Comparison of ENCODE assay signal across 12 cellular contexts in genomic region chr20:56428881-56429280, GRCh38. TPM values are rescaled to one million over a fixed set of nuclear protein-coding genes. Genes with fewer than 3 reads are reported as not detected.
DNase-seq lines count a peak whose midpoint lies in the region; ATAC-seq, FAIRE-seq and TF ChIP-seq lines count a peak whose summit lies in the region.
"Had no signal": no experiment of that assay in that cellular context is flagged by ENCODE, and none has a peak within 500 bp of the region (broad histone marks: within the 10 kb centered on the region; RNA-seq: fewer than 3 reads in every experiment).

No MANE protein-coding gene starts in this region.

- no peak overlapping the region for H3K4me3 ChIP-seq in fibroblast of lung (replicated peaks in 1 of 4; ENCODE audit: control extremely low read depth in 1 of 4, insufficient read depth in 1 of 4, low read depth in 3 of 4, low read length in 4 of 4)
- no peak overlapping the region for H3K4me3 ChIP-seq in mucosa of descending colon
- H3K4me3 ChIP-seq: body of pancreas had no signal

- H3K27me3 Mint-ChIP-seq in activated T-cell treated with anti-CD3 and anti-CD28 coated beads, Interleukin-2, amount 50 U/mL, for 4 hours (ENCODE audit: low read depth) = no peaks in the 10 kb centered on the region
- H3K27me3 Mint-ChIP-seq in activated B cell treated with CpG ODN at 0.5 μM for 24 hours (peaks cover 4% of the 10 kb centered on the region), glutamatergic neuron (ENCODE audit: unreplicated experiment) (peaks cover 6% of the 10 kb centered on the region)

- no peaks in the 10 kb centered on the region for H3K9me3 Mint-ChIP-seq in activated T-cell treated with anti-CD3 and anti-CD28 coated beads, Interleukin-2, amount 50 U/mL, for 4 hours
- H3K9me3 Mint-ChIP-seq in activated B cell treated with CpG ODN at 0.5 μM for 24 hours (no peaks in the 10 kb centered on the region), glutamatergic neuron (ENCODE audit: unreplicated experiment) (no peaks in the 10 kb centered on the region)

- peak overlapping the region; percentile 55 for H3K9ac ChIP-seq in fibroblast of lung (ENCODE audit: insufficient read depth, low read length)

- H3K27me3 ChIP-seq in fibroblast of lung (ENCODE audit: control insufficient read depth, insufficient read depth, low read length) = no peaks in the 10 kb centered on the region
- H3K27me3 ChIP-seq: body of pancreas had no signal

- no peaks in the 10 kb centered on the region for H3K9me3 ChIP-seq in fibroblast of lung (ENCODE audit: control insufficient read depth, insufficient read depth, low read depth, low read length)
- no peaks in the 10 kb centered on the region for H3K9me3 ChIP-seq in mucosa of descending colon
- H3K9me3 ChIP-seq: body of pancreas had no signal

- intact Hi-C loops in activated B cell treated with CpG ODN at 0.5 μM for 24 hours (cut with micrococcal nuclease) (loop anchor here (1.0 kb wide), 1 partner anchor 39 kb away; the partner anchor contains the start of gene RTF2), mucosa of descending colon (cut with DNase I, micrococcal nuclease) (no loop called here)

- H4K20me1 ChIP-seq in fibroblast of lung (ENCODE audit: control insufficient read depth, extremely low read depth, insufficient read depth, low read length) = no peaks in the 10 kb centered on the region

- no peak for TF ChIP-seq CTCF in activated B cell treated with CpG ODN at 0.5 μM for 24 hours (IDR thresholded peaks at IDR 0.05)
- no peak for TF ChIP-seq CTCF in fibroblast of lung (conservative IDR thresholded peaks at IDR 0.05 in 1 of 2, IDR thresholded peaks at IDR 0.05 in 1 of 2; ENCODE audit: low read depth in 1 of 2, low read length in 2 of 2)
- TF ChIP-seq CTCF in mucosa of descending colon (IDR thresholded peaks at IDR 0.05) = no peak
- TF ChIP-seq CTCF in glutamatergic neuron (IDR thresholded peaks at IDR 0.05; ENCODE audit: partially characterized antibody, unreplicated experiment) = no peak

- H3K36me3 Mint-ChIP-seq in activated T-cell treated with anti-CD3 and anti-CD28 coated beads, Interleukin-2, amount 50 U/mL, for 4 hours (ENCODE audit: insufficient read depth) = peaks cover 2% of the 10 kb centered on the region
- H3K36me3 Mint-ChIP-seq in activated B cell treated with CpG ODN at 0.5 μM for 24 hours (ENCODE audit: low read depth) (no peaks in the 10 kb centered on the region), glutamatergic neuron (ENCODE audit: unreplicated experiment) (no peaks in the 10 kb centered on the region)

- no peak for DNase-seq in activated T-cell treated with anti-CD3 and anti-CD28 coated beads, Interleukin-2, amount 50 U/mL, for 4 hours
- DNase-seq in activated T-cell treated with anti-CD3 and anti-CD28 coated beads, Interleukin-2, amount 50 U/mL, for 48 hours = no peak
- DNase-seq in activated B cell treated with CpG ODN at 0.5 μM for 24 hours (no peak), fibroblast of lung (ENCODE audit: low read depth in 2 of 2) (no peak), mucosa of descending colon (no peak), frontal cortex (ENCODE audit: low spot score in 2 of 2) (no peak), glutamatergic neuron (no peak)
- DNase-seq in stimulated activated CD8-positive, alpha-beta memory T cell treated with anti-CD3 and anti-CD28 coated beads, Interleukin-4, amount 100 ng/mL, for 48 hours = peak; percentile 19
- DNase-seq: body of pancreas, NCI-H1092 had no signal

- peak overlapping the region; percentile 98 for H3K27ac ChIP-seq in fibroblast of lung (ENCODE audit: insufficient read depth, low read length)
- H3K27ac ChIP-seq: body of pancreas had no signal

- peaks cover 50% of the 10 kb centered on the region for H3K4me1 ChIP-seq in fibroblast of lung (ENCODE audit: control insufficient read depth, extremely low read depth, insufficient read depth, low read length)
- H3K4me1 ChIP-seq in mucosa of descending colon (ENCODE audit: low read depth) = no peaks in the 10 kb centered on the region
- H3K4me1 ChIP-seq: body of pancreas had no signal

- peak overlapping the region; percentile 72 for H3K4me3 Mint-ChIP-seq in activated T-cell treated with anti-CD3 and anti-CD28 coated beads, Interleukin-2, amount 50 U/mL, for 4 hours
- H3K4me3 Mint-ChIP-seq in activated B cell treated with CpG ODN at 0.5 μM for 24 hours (peak overlapping the region; percentile 70), glutamatergic neuron (ENCODE audit: unreplicated experiment) (no peak overlapping the region)

- CTCF ChIA-PET in activated B cell treated with CpG ODN at 0.5 μM for 24 hours (lab: Charles Lee) = no interaction called here

- no peak overlapping the region for H2AFZ ChIP-seq in fibroblast of lung (ENCODE audit: low read length)

- peak overlapping the region; percentile 59 for H3K4me2 ChIP-seq in fibroblast of lung (ENCODE audit: extremely low read depth, insufficient read depth, low read length)

- FAIRE-seq in frontal cortex (lab: Jason Lieb, UNC) = no peak
- FAIRE-seq: GM18507 had no signal

- POLR2A ChIA-PET in activated B cell treated with CpG ODN at 0.5 μM for 24 hours (lab: Charles Lee) = interaction anchor here (0.6 kb wide), 1 partner anchor 129 kb away, joined by 4 read pairs; no protein-coding TSS in a partner anchor

- H3K36me3 ChIP-seq in fibroblast of lung (ENCODE audit: control insufficient read depth, insufficient read depth, low read length) (peaks cover 8% of the 10 kb centered on the region), mucosa of descending colon (ENCODE audit: low read depth) (no peaks in the 10 kb centered on the region)

- ATAC-seq in activated T-cell treated with anti-CD3 and anti-CD28 coated beads, Interleukin-2, amount 50 U/mL, for 4 hours = no peak
- ATAC-seq in activated B cell treated with CpG ODN at 0.5 μM for 24 hours (ENCODE audit: low read depth) (no peak), mucosa of descending colon (no peak)
- ATAC-seq: body of pancreas had no signal

- H3K27ac Mint-ChIP-seq in activated B cell treated with CpG ODN at 0.5 μM for 24 hours (peak overlapping the region; percentile 27), glutamatergic neuron (ENCODE audit: unreplicated experiment) (no peak overlapping the region)

- peaks cover 66% of the 10 kb centered on the region for H3K4me1 Mint-ChIP-seq in activated T-cell treated with anti-CD3 and anti-CD28 coated beads, Interleukin-2, amount 50 U/mL, for 4 hours (ENCODE audit: low read depth)
- peaks cover 26% of the 10 kb centered on the region for H3K4me1 Mint-ChIP-seq in activated B cell treated with CpG ODN at 0.5 μM for 24 hours
- no peaks in the 10 kb centered on the region for H3K4me1 Mint-ChIP-seq in glutamatergic neuron (ENCODE audit: low read depth, unreplicated experiment)

- H3K79me2 ChIP-seq in fibroblast of lung (ENCODE audit: control insufficient read depth, insufficient read depth, low read length) = peaks cover 41% of the 10 kb centered on the region

RNA-seq across cellular contexts. Expression of gene CASS4, which starts 16.8 kb away (rescaled TPM):
- 1 to 10 TPM; 1.9 to 2.5 (median 2.4) TPM for total RNA-seq in activated T-cell treated with anti-CD3 and anti-CD28 coated beads, Interleukin-2, amount 50 U/mL, for 4 hours
- total RNA-seq in activated B cell treated with CpG ODN at 0.5 μM for 24 hours (0.29 and 0.51 TPM in 2 replicates), fibroblast of lung (14.9 and 17.7 TPM in 2 replicates), mucosa of descending colon (1 to 10 TPM in 1 of 3 donors, under 1 TPM in 2; 0.61 to 1.0 (median 0.77) TPM), frontal cortex (under 0.01 TPM), glutamatergic neuron (ENCODE audit: unreplicated experiment) (not detected)
- 63.7 and 65.8 TPM in 2 replicates for polyA plus RNA-seq in fibroblast of lung
- 39.0 and 48.2 TPM in 2 replicates for polyA plus RNA-seq in fibroblast of lung (2012)
- 84.7 and 110 TPM in 2 replicates for polyA minus RNA-seq in fibroblast of lung (ENCODE audit: low replicate concordance)
- total RNA-seq: osteocyte had no signal

RNA-seq across cellular contexts. Expression of gene CSTF1, which starts 36.4 kb away (rescaled TPM):
- 10 to 100 TPM; 42.7 to 47.3 (median 45.3) TPM for total RNA-seq in activated T-cell treated with anti-CD3 and anti-CD28 coated beads, Interleukin-2, amount 50 U/mL, for 4 hours
- 31.4 and 36.2 TPM in 2 replicates for total RNA-seq in activated B cell treated with CpG ODN at 0.5 μM for 24 hours
- 28.8 and 31.2 TPM in 2 replicates for total RNA-seq in fibroblast of lung
- polyA plus RNA-seq in fibroblast of lung = 55.2 and 68.6 TPM in 2 replicates
- polyA plus RNA-seq in fibroblast of lung (2012) = 34.5 and 46.9 TPM in 2 replicates
- polyA minus RNA-seq in fibroblast of lung (ENCODE audit: low replicate concordance) = 133 and 137 TPM in 2 replicates
- 10 to 100 TPM; 23.0 to 27.3 (median 25.2) TPM for total RNA-seq in mucosa of descending colon
- 27.7 TPM for total RNA-seq in frontal cortex
- total RNA-seq in glutamatergic neuron (ENCODE audit: unreplicated experiment) = 25.6 TPM

RNA-seq across cellular contexts. Expression of gene AURKA, which starts 36.9 kb away (rescaled TPM):
- 1 to 10 TPM; 7.3 to 9.6 (median 9.0) TPM for total RNA-seq in activated T-cell treated with anti-CD3 and anti-CD28 coated beads, Interleukin-2, amount 50 U/mL, for 4 hours
- total RNA-seq in activated B cell treated with CpG ODN at 0.5 μM for 24 hours = 3.8 and 4.7 TPM in 2 replicates
- total RNA-seq in fibroblast of lung = 4.9 and 27.7 TPM in 2 replicates
- polyA plus RNA-seq in fibroblast of lung = 32.7 and 89.3 TPM in 2 replicates
- 20.4 and 60.3 TPM in 2 replicates for polyA plus RNA-seq in fibroblast of lung (2012)
- polyA minus RNA-seq in fibroblast of lung (ENCODE audit: low replicate concordance) = 5.4 and 24.1 TPM in 2 replicates
- 10 to 100 TPM in 2 of 3 donors, 1 to 10 TPM in 1; 7.9 to 24.8 (median 11.2) TPM for total RNA-seq in mucosa of descending colon
- 6.5 TPM for total RNA-seq in frontal cortex
- total RNA-seq in glutamatergic neuron (ENCODE audit: unreplicated experiment) = 12.4 TPM

RNA-seq across cellular contexts. Expression of gene RTF2, which starts 39.5 kb away (rescaled TPM):
- total RNA-seq in activated T-cell treated with anti-CD3 and anti-CD28 coated beads, Interleukin-2, amount 50 U/mL, for 4 hours = 10 to 100 TPM; 74.8 to 81.3 (median 79.7) TPM
- total RNA-seq in activated B cell treated with CpG ODN at 0.5 μM for 24 hours = 81.0 and 81.1 TPM in 2 replicates
- total RNA-seq in fibroblast of lung = 86.3 and 100 TPM in 2 replicates
- polyA plus RNA-seq in fibroblast of lung = 107 and 117 TPM in 2 replicates
- 118 and 145 TPM in 2 replicates for polyA plus RNA-seq in fibroblast of lung (2012)
- polyA minus RNA-seq in fibroblast of lung (ENCODE audit: low replicate concordance) = 50.0 and 80.3 TPM in 2 replicates
- 10 to 100 TPM; 74.5 to 87.0 (median 76.4) TPM for total RNA-seq in mucosa of descending colon
- 48.9 TPM for total RNA-seq in frontal cortex
- 66.3 TPM for total RNA-seq in glutamatergic neuron (ENCODE audit: unreplicated experiment)
